8 cellular contexts compared by ENCODE assay signal in the genomic region with DNA sequence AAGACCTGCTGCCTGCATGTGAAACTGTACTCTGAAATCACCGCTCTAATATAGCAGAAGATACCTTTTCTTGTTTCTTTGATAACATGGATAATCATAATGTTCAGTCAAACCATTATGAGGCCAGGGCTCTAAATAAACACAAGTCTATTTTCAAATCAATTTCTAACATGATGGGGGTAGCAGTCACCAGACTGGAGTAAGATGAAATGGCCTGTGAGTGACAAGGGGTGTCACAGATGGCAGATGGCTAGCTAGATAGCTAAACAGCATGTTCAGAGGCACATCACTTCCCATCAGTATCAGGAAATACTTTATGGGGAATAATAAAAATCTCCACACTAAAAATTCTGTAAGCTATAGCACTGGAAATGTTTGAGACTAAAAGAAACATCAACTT. TPM values are rescaled to one million over a fixed set of nuclear protein-coding genes. Genes with fewer than 3 reads are reported as not detected.
DNase-seq lines count a peak whose midpoint lies in the region; ATAC-seq and TF ChIP-seq lines count a peak whose summit lies in the region.
"Had no signal": no experiment of that assay in that cellular context is flagged by ENCODE, and none has a peak within 500 bp of the region (broad histone marks: within the 10 kb centered on the region; RNA-seq: fewer than 3 reads in every experiment).

No MANE protein-coding gene starts in this region.

- ATAC-seq in GM18519 (IDR thresholded peaks at IDR 0.05; ENCODE audit: low FRiP score, unreplicated experiment) (peak; percentile 38), GM21526 (IDR thresholded peaks at IDR 0.05; ENCODE audit: low FRiP score, unreplicated experiment) (peak; percentile 40), HG03442 (IDR thresholded peaks at IDR 0.05; ENCODE audit: unreplicated experiment) (peak; percentile 23)

- no peaks in the 10 kb centered on the region for H3K36me3 ChIP-seq in SJCRH30

- DNase-seq in glutamatergic neuron, result no peak
- no peak for DNase-seq in middle frontal gyrus (ENCODE audit: extremely low spot score, low spot score)
- no peak for DNase-seq in SJCRH30
- no peak for DNase-seq in MV-4-11 (lab: John Stamatoyannopoulos, UW)
- DNase-seq: SHP77 had no signal

- H3K4me1 Mint-ChIP-seq in glutamatergic neuron (ENCODE audit: low read depth, unreplicated experiment), result peaks cover 23% of the 10 kb centered on the region

- peaks cover 4% of the 10 kb centered on the region for H3K9me3 Mint-ChIP-seq in glutamatergic neuron (ENCODE audit: unreplicated experiment)

- TF ChIP-seq CTCF in glutamatergic neuron (IDR thresholded peaks at IDR 0.05; ENCODE audit: partially characterized antibody, unreplicated experiment), result no peak

- peak overlapping the region; percentile 47 for H3K4me3 Mint-ChIP-seq in glutamatergic neuron (ENCODE audit: unreplicated experiment)

- peak overlapping the region; percentile 54 for H3K27ac Mint-ChIP-seq in glutamatergic neuron (ENCODE audit: unreplicated experiment)

- H3K36me3 Mint-ChIP-seq in glutamatergic neuron (ENCODE audit: unreplicated experiment), result no peaks in the 10 kb centered on the region

- H3K27ac ChIP-seq in SJCRH30, result no peak overlapping the region

- H3K9me3 ChIP-seq in SJCRH30 (replicated peaks), result no peaks in the 10 kb centered on the region

- no peak overlapping the region for H3K4me3 ChIP-seq in SJCRH30

- H3K27me3 ChIP-seq in SJCRH30, result no peaks in the 10 kb centered on the region

- H3K4me1 ChIP-seq in SJCRH30, result no peaks in the 10 kb centered on the region

- no peaks in the 10 kb centered on the region for H3K27me3 Mint-ChIP-seq in glutamatergic neuron (ENCODE audit: unreplicated experiment)

RNA-seq across cellular contexts. Expression of a gene that starts 14.0 kb away (rescaled TPM):
- 30.6 TPM for total RNA-seq in glutamatergic neuron (ENCODE audit: unreplicated experiment)
- 18.5 and 18.8 TPM in 2 replicates for total RNA-seq in SJCRH30 (2014; rRNA removed; shearing (Covaris generic))

RNA-seq across cellular contexts. Expression of a gene that starts 58.9 kb away (rescaled TPM):
- 36.3 TPM for total RNA-seq in glutamatergic neuron (ENCODE audit: unreplicated experiment)
- total RNA-seq in SJCRH30 (2014; rRNA removed; shearing (Covaris generic)), result 16.1 and 16.5 TPM in 2 replicates
